ENCODE assay signal across 2 cellular contexts in the genomic region with DNA sequence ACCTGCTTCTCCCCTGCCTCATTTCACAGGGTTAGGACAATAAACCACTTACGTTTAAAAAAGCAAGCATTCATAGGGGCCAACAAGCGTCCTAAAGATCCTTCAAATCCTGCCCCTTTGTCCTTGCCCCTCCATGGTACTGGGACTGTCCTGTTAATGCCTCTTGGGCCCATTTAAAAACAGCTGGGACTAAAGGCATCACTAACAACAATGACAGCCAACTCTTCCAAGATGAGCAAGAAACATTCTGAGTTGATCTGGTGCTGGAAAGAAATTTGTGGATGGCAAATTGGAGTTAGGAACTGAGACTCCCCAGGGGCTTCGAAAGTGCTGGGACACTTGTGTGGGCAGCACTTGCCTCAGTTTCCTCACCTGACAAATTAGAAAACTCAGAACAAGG.
TF ChIP-seq lines count a peak whose summit lies in the region.

No MANE protein-coding gene starts in this region.

TF ChIP-seq in HepG2, 621 proteins besides CTCF, POLR2A, EP300 and RAD21 (continued from another document):
- no peak for TF ChIP-seq NR2F6 (IDR thresholded peaks at IDR 0.05)
- TF ChIP-seq NR2F6 (CRISPR knock-in tag; IDR thresholded peaks at IDR 0.05), result no peak
- TF ChIP-seq RXRB (CRISPR knock-in tag; IDR thresholded peaks at IDR 0.05; ENCODE audit: borderline replicate concordance), result no peak
- TF ChIP-seq FOSL1 (CRISPR knock-in tag; IDR thresholded peaks at IDR 0.05; ENCODE audit: borderline replicate concordance), result no peak
- no peak for TF ChIP-seq ZNF724P (CRISPR knock-in tag; IDR thresholded peaks at IDR 0.05; ENCODE audit: borderline replicate concordance)
TF ChIP-seq in HepG2: peak in this region for 1.

TF ChIP-seq in GM12878, 131 proteins besides CTCF, POLR2A, EP300 and RAD21 (continued from another document):
- TF ChIP-seq NFXL1 (IDR thresholded peaks at IDR 0.05; ENCODE audit: borderline replicate concordance) (peak; percentile 54), LARP7 (IDR thresholded peaks at IDR 0.05) (0 out of 2 replicates have a peak, but pooled peaks have one; percentile 36)
